In the genomic region with DNA sequence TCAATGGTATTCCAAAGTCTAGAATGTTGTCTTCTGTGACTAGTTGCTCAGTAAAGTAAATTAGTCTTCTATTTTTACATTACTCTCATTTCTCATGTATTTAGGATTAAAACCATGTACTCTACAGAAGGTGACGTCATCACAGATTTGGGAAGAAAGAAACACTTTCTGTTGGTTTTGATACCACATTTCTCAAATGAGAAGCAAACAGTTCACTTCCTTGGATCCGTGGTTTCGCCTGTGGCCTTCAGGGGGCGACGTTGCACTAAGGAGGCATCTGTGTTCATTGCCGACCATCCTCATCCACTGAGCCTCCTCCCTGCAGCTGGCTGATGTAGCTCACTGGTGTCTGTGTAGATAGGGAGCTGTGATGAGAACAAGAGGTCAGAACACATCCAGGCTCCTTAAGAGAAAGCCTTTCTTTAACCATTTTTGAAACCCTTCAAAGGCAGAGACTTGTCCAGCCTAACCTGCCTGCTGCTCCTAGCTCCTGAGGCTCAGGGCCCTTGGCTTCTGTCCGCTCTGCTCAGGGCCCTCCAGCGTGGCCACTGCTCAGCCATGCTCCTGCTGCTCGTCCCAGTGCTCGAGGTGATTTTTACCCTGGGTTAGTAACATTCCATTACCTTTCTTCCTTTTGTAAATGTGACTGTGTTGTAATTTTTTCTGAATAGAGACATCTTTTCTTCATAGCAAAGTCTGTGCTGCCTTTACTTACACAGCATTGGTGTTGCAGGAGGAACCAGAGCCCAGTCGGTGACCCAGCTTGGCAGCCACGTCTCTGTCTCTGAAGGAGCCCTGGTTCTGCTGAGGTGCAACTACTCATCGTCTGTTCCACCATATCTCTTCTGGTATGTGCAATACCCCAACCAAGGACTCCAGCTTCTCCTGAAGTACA, we compare ENCODE assay signal across 8 cellular contexts.
DNase-seq lines count a peak whose midpoint lies in the region; ATAC-seq and TF ChIP-seq lines count a peak whose summit lies in the region.

No MANE protein-coding gene starts in this region.

- H3K27me3 Mint-ChIP-seq in CD8-positive, alpha-beta memory T cell = peaks cover 0 to 4% of the 10 kb centered on the region in 2 donors
- no peaks in the 10 kb centered on the region for H3K27me3 Mint-ChIP-seq in activated T-helper 17 cell treated with anti-CD3 and anti-CD28 coated beads, Interleukin-2, amount 50 U/mL, for 72 hours

- POLR2A ChIA-PET in CD8-positive, alpha-beta memory T cell (lab: Charles Lee) = no interaction called here

- no peak overlapping the region for H3K27ac ChIP-seq in CD8-positive, alpha-beta memory T cell (ENCODE audit: low read depth, low read length)
- no peak overlapping the region for H3K27ac ChIP-seq in liver (ENCODE audit: low read depth in 1 of 2, low read length in 2 of 2)

- CTCF ChIA-PET in CD8-positive, alpha-beta memory T cell (lab: Charles Lee) = interaction anchor here (0.8 to 1.5 kb wide), 5 partner anchors 12 to 29 kb away, joined by 3 read pairs; no protein-coding TSS in a partner anchor

- no peaks in the 10 kb centered on the region for H3K36me3 Mint-ChIP-seq in CD8-positive, alpha-beta memory T cell
- H3K36me3 Mint-ChIP-seq in activated T-helper 17 cell treated with anti-CD3 and anti-CD28 coated beads, Interleukin-2, amount 50 U/mL, for 72 hours (ENCODE audit: low read depth) = no peaks in the 10 kb centered on the region

- no peak for TF ChIP-seq RAD21 in liver (IDR thresholded peaks at IDR 0.05)

- no peaks in the 10 kb centered on the region for H3K9me3 ChIP-seq in CD8-positive, alpha-beta memory T cell (ENCODE audit: low read length)
- peaks cover 0 to 1% (median 0%) of the 10 kb centered on the region in 4 donors for H3K9me3 ChIP-seq in liver (ENCODE audit: control insufficient read depth in 4 of 4, low read length in 3 of 4)

- ATAC-seq in activated T-helper 17 cell treated with anti-CD3 and anti-CD28 coated beads, Interleukin-2, amount 50 U/mL, for 72 hours (replicated peaks) = peak; percentile 74
- ATAC-seq in HG02763 (IDR thresholded peaks at IDR 0.05; ENCODE audit: unreplicated experiment) = no peak
- ATAC-seq in GM19452 (IDR thresholded peaks at IDR 0.05; ENCODE audit: unreplicated experiment) = no peak
- ATAC-seq in HG03521 (IDR thresholded peaks at IDR 0.05; ENCODE audit: unreplicated experiment) = no peak

- no peak overlapping the region for H3K9ac ChIP-seq in liver (ENCODE audit: low read depth in 1 of 2, low read length in 2 of 2)

- peak overlapping the region; percentile 58 to 86 (median 77) for H3K4me3 Mint-ChIP-seq in CD8-positive, alpha-beta memory T cell
- H3K4me3 Mint-ChIP-seq in activated T-helper 17 cell treated with anti-CD3 and anti-CD28 coated beads, Interleukin-2, amount 50 U/mL, for 72 hours = peak overlapping the region; percentile 81

- peak; percentile 14 to 63 (median 20) for DNase-seq in CD8-positive, alpha-beta memory T cell
- peak; percentile 3 for DNase-seq in NB4 (ENCODE audit: low read depth)
- DNase-seq in medulla oblongata (ENCODE audit: extremely low spot score) = no peak

- peak; percentile 40 for TF ChIP-seq CTCF in NB4 (IDR thresholded peaks at IDR 0.05; ENCODE audit: low read depth, low read length)
- peak; percentile 2 for TF ChIP-seq CTCF in liver (IDR thresholded peaks at IDR 0.05; ENCODE audit: low read depth, low read length, missing input control)

- H3K4me3 ChIP-seq in CD8-positive, alpha-beta memory T cell (ENCODE audit: low read length) = no peak overlapping the region
- H3K4me3 ChIP-seq in NB4 (ENCODE audit: low read depth, low read length) = no peak overlapping the region
- no peak overlapping the region for H3K4me3 ChIP-seq in liver (ENCODE audit: low read depth in 1 of 3, low read length in 3 of 3)

- peaks cover 8 to 11% (median 10%) of the 10 kb centered on the region in 3 donors for H3K4me1 Mint-ChIP-seq in CD8-positive, alpha-beta memory T cell
- H3K4me1 Mint-ChIP-seq in activated T-helper 17 cell treated with anti-CD3 and anti-CD28 coated beads, Interleukin-2, amount 50 U/mL, for 72 hours = peaks cover 8% of the 10 kb centered on the region

- WGBS in liver = 42% methylated on average over 13 of the region's 13 CpGs

- no peaks in the 10 kb centered on the region for H3K27me3 ChIP-seq in CD8-positive, alpha-beta memory T cell (ENCODE audit: insufficient read depth, low read length, poor library complexity, severe bottlenecking)
- H3K27me3 ChIP-seq in liver (ENCODE audit: control insufficient read depth in 4 of 4, insufficient read depth in 4 of 4, low read length in 3 of 4) = no peaks in the 10 kb centered on the region

- H3K27ac Mint-ChIP-seq in CD8-positive, alpha-beta memory T cell = peak overlapping the region in 7 of 8 donors; percentile 60 to 85 (median 75)
- H3K27ac Mint-ChIP-seq in activated T-helper 17 cell treated with anti-CD3 and anti-CD28 coated beads, Interleukin-2, amount 50 U/mL, for 72 hours = peak overlapping the region; percentile 49

- H3K36me3 ChIP-seq in CD8-positive, alpha-beta memory T cell (ENCODE audit: insufficient read depth, low read length) = no peaks in the 10 kb centered on the region
- no peaks in the 10 kb centered on the region for H3K36me3 ChIP-seq in liver (ENCODE audit: control insufficient read depth in 4 of 4, insufficient read depth in 3 of 4, low read depth in 1 of 4, low read length in 3 of 4)

- TF ChIP-seq POLR2A in NB4 (IDR thresholded peaks at IDR 0.05; ENCODE audit: extremely low read depth, insufficient read length) = no peak

- no peaks in the 10 kb centered on the region for H3K4me1 ChIP-seq in CD8-positive, alpha-beta memory T cell (ENCODE audit: insufficient read depth, low read length)
- no peaks in the 10 kb centered on the region for H3K4me1 ChIP-seq in liver (ENCODE audit: control insufficient read depth in 4 of 4, insufficient read depth in 4 of 4, low read length in 3 of 4)

- H3K9me3 Mint-ChIP-seq in CD8-positive, alpha-beta memory T cell = no peaks in the 10 kb centered on the region
- H3K9me3 Mint-ChIP-seq in activated T-helper 17 cell treated with anti-CD3 and anti-CD28 coated beads, Interleukin-2, amount 50 U/mL, for 72 hours = no peaks in the 10 kb centered on the region

TF ChIP-seq in liver, 16 proteins besides CTCF, POLR2A, EP300 and RAD21:
- TF ChIP-seq FOXA2 (IDR thresholded peaks at IDR 0.05) (no peak), SP1 (IDR thresholded peaks at IDR 0.05) (no peak), EGR1 (IDR thresholded peaks at IDR 0.05; ENCODE audit: low read depth in 2 of 2) (no peak), TAF1 (conservative IDR thresholded peaks at IDR 0.05) (no peak), JUND (IDR thresholded peaks at IDR 0.05) (no peak)
TF ChIP-seq in liver: peak in this region for 0.
